ENCODE assay signal across 1 cellular context in the genomic region with DNA sequence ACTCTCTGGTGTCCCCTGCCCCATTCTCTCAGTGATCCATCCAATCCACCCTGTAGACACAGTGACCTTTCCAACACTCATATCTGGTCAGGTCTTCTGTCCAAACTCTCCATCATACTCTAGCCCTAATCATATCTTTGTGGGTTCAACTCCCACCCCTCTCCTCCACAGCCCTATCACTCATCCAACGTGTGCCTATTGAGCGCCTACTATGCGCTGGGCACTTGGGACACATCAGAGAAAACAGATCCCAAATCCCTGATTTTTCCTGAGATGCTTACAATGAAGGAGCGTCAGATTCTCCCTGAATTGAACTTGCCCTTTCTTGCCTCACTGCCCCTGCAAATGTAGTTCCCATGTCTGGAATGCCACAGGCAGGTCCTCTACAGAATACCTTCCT.
TF ChIP-seq lines count a peak whose summit lies in the region.

No MANE protein-coding gene starts in this region.

TF ChIP-seq in WTC11, 78 proteins besides CTCF, POLR2A, EP300 and RAD21 (continued from another document):
- TF ChIP-seq ZNF219 (CRISPR knock-in tag; IDR thresholded peaks at IDR 0.05; ENCODE audit: borderline replicate concordance) (no peak), KAT7 (CRISPR knock-in tag; IDR thresholded peaks at IDR 0.05; ENCODE audit: borderline replicate concordance) (no peak), NFYB (CRISPR knock-in tag; conservative IDR thresholded peaks at IDR 0.05; ENCODE audit: low read depth) (no peak), CREB1 (CRISPR knock-in tag; IDR thresholded peaks at IDR 0.05) (no peak), FOXP1 (CRISPR knock-in tag; IDR thresholded peaks at IDR 0.05; ENCODE audit: borderline replicate concordance) (no peak), ZNF396 (CRISPR knock-in tag; IDR thresholded peaks at IDR 0.05; ENCODE audit: borderline replicate concordance) (no peak), GABPB1 (CRISPR knock-in tag; IDR thresholded peaks at IDR 0.05) (no peak), GTF2I (CRISPR knock-in tag; conservative IDR thresholded peaks at IDR 0.05) (no peak), NR2C2 (CRISPR knock-in tag; IDR thresholded peaks at IDR 0.05) (no peak), IRF1 (CRISPR knock-in tag; IDR thresholded peaks at IDR 0.05) (no peak), SMAD3 (CRISPR knock-in tag; IDR thresholded peaks at IDR 0.05; ENCODE audit: borderline replicate concordance) (no peak), MLX (CRISPR knock-in tag; IDR thresholded peaks at IDR 0.05) (no peak)
